In genomic region chr5:150532996-150533395, GRCh38 we compare ENCODE assay signal across 16 cellular contexts. TPM values are rescaled to one million over a fixed set of nuclear protein-coding genes. Genes with fewer than 3 reads are reported as not detected.
DNase-seq lines count a peak whose midpoint lies in the region; ATAC-seq and TF ChIP-seq lines count a peak whose summit lies in the region.
"Had no signal": no experiment of that assay in that cellular context is flagged by ENCODE, and none has a peak within 500 bp of the region (broad histone marks: within the 10 kb centered on the region; RNA-seq: fewer than 3 reads in every experiment).

No MANE protein-coding gene starts in this region.

- ATAC-seq in IMR-90 (ENCODE audit: low read depth) (no peak), left colon (peak; percentile 93), HG03460 (IDR thresholded peaks at IDR 0.05; ENCODE audit: unreplicated experiment) (no peak)

- H4K8ac ChIP-seq in IMR-90 (ENCODE audit: low read depth in 2 of 2, low read length in 2 of 2), result no peak overlapping the region

- H3K56ac ChIP-seq in IMR-90 (ENCODE audit: extremely low read depth, insufficient read depth, low read length), result no peak overlapping the region

- no peak overlapping the region for H2AK5ac ChIP-seq in IMR-90 (ENCODE audit: low read depth, low read length)

- H3K27ac Mint-ChIP-seq in progenitor cell of endocrine pancreas (peak overlapping the region; percentile 2), Calu3 (ENCODE audit: unreplicated experiment) (no peak overlapping the region)

- no peaks in the 10 kb centered on the region for H3K27me3 Mint-ChIP-seq in progenitor cell of endocrine pancreas
- no peaks in the 10 kb centered on the region for H3K27me3 Mint-ChIP-seq in Calu3 (ENCODE audit: unreplicated experiment)

- H4K20me1 ChIP-seq in IMR-90 (ENCODE audit: insufficient read depth, low read length), result peaks cover 37% of the 10 kb centered on the region

- TF ChIP-seq CTCF in IMR-90 (conservative IDR thresholded peaks at IDR 0.05; ENCODE audit: low read depth, low read length) (no peak), esophagus muscularis mucosa (IDR thresholded peaks at IDR 0.05) (no peak), progenitor cell of endocrine pancreas (IDR thresholded peaks at IDR 0.05; ENCODE audit: unreplicated experiment) (no peak), Calu3 (IDR thresholded peaks at IDR 0.05; ENCODE audit: unreplicated experiment) (no peak)

- H3K27me3 ChIP-seq in IMR-90 (ENCODE audit: control insufficient read depth, insufficient read depth, low read length) (no peaks in the 10 kb centered on the region), esophagus muscularis mucosa (no peaks in the 10 kb centered on the region)
- H3K27me3 ChIP-seq: MG63, Peyer's patch had no signal

- no peak overlapping the region; the same call in 1 of the 2 replicates for H2BK20ac ChIP-seq in IMR-90 (ENCODE audit: low read depth, low read length)

- H2AK9ac ChIP-seq in IMR-90 (replicated peaks; ENCODE audit: low read depth, low read length, poor library complexity), result peak overlapping the region; percentile 48

- H3K4ac ChIP-seq in IMR-90 (ENCODE audit: low read depth, low read length), result no peak overlapping the region

- no peak overlapping the region for H3K23ac ChIP-seq in IMR-90 (ENCODE audit: low read depth, low read length)

- H3K9me3 Mint-ChIP-seq in progenitor cell of endocrine pancreas (ENCODE audit: low read depth) (no peaks in the 10 kb centered on the region), Calu3 (ENCODE audit: low read depth, unreplicated experiment) (no peaks in the 10 kb centered on the region)

- H2BK5ac ChIP-seq in IMR-90 (ENCODE audit: low read depth, low read length, poor library complexity, severe bottlenecking), result no peak overlapping the region

- no peak overlapping the region for H4K5ac ChIP-seq in IMR-90 (ENCODE audit: low read depth, low read length)

- DNase-seq in IMR-90 (no peak), esophagus muscularis mucosa (ENCODE audit: extremely low spot score) (no peak), left colon (peak in 1 of 2 donors; percentile 49), progenitor cell of endocrine pancreas (ENCODE audit: low spot score, unreplicated experiment) (no peak), mesenteric fat pad (ENCODE audit: low spot score) (no peak), Calu3 (no peak), superior temporal gyrus (ENCODE audit: extremely low spot score) (no peak)
- DNase-seq: DMS153, Karpas-422, MG63, NCI-H1092, NCI-H524, Peyer's patch, SHP77 treated with DMSO at 0.1 percent for 48 hours had no signal

- no peak overlapping the region for H3K27ac ChIP-seq in IMR-90 (ENCODE audit: insufficient read depth, low read length)
- peak overlapping the region in 3 of 4 donors; percentile 17 to 33 (median 25) for H3K27ac ChIP-seq in esophagus muscularis mucosa (replicated peaks in 1 of 4)
- H3K27ac ChIP-seq: Peyer's patch had no signal

- H3K4me2 ChIP-seq in IMR-90 (ENCODE audit: low read depth, low read length), result no peak overlapping the region

- no CpG with 5 or more reads among the region's 5 CpGs for WGBS in IMR-90 (ENCODE audit: extremely low coverage in 2 of 2, insufficient read length in 1 of 2), 2 experiments
- 88% methylated on average over 2 of the region's 5 CpGs for WGBS in esophagus muscularis mucosa

- no peak for TF ChIP-seq EP300 in esophagus muscularis mucosa (IDR thresholded peaks at IDR 0.05)

- H3K14ac ChIP-seq in IMR-90 (replicated peaks; ENCODE audit: low read depth, low read length), result no peak overlapping the region

- no peak for TF ChIP-seq POLR2A in IMR-90 (IDR thresholded peaks at IDR 0.05; ENCODE audit: low read depth, low read length)
- TF ChIP-seq POLR2A in esophagus muscularis mucosa (IDR thresholded peaks at IDR 0.05; ENCODE audit: low read depth), result no peak

- no peak overlapping the region for H2AFZ ChIP-seq in IMR-90 (replicated peaks; ENCODE audit: low read length, poor library complexity)

- H2BK15ac ChIP-seq in IMR-90 (ENCODE audit: low read depth, low read length), result no peak overlapping the region

- H3K36me3 ChIP-seq in IMR-90 (ENCODE audit: control insufficient read depth, insufficient read depth, low read length), result peaks cover 50% of the 10 kb centered on the region
- peaks cover 42 to 77% (median 68%) of the 10 kb centered on the region in 4 donors for H3K36me3 ChIP-seq in esophagus muscularis mucosa

- dilution Hi-C loops in IMR-90 (cut with HindIII; ENCODE audit: low sequenced_read_pairs, unreplicated experiment), result no loop called here

- POLR2A ChIA-PET in IMR-90 (lab: Charles Lee; ENCODE audit: unreplicated experiment), result no interaction called here

- no peak for TF ChIP-seq RAD21 in IMR-90 (IDR thresholded peaks at IDR 0.05; ENCODE audit: low read length)

- H3K36me3 Mint-ChIP-seq in progenitor cell of endocrine pancreas (ENCODE audit: insufficient read depth), result peaks cover 14% of the 10 kb centered on the region
- H3K36me3 Mint-ChIP-seq in Calu3 (ENCODE audit: insufficient read depth, unreplicated experiment), result peaks cover 17% of the 10 kb centered on the region

- H3K9me3 ChIP-seq in IMR-90 (ENCODE audit: control insufficient read depth, insufficient read depth, low read length), result no peaks in the 10 kb centered on the region
- H3K9me3 ChIP-seq in esophagus muscularis mucosa, result no peaks in the 10 kb centered on the region
- H3K9me3 ChIP-seq: MG63, Peyer's patch had no signal

- no peak overlapping the region for H3K18ac ChIP-seq in IMR-90 (ENCODE audit: low read depth, low read length)

- in situ Hi-C loops in IMR-90 (cut with MboI; ENCODE audit: low sequenced_read_pairs), result no loop called here

- CTCF ChIA-PET in IMR-90 (lab: Yijun Ruan, JAX), result interaction anchor here (1.0 kb wide), 1 partner anchor 10 kb away, joined by 5 read pairs; no protein-coding TSS in a partner anchor
- CTCF ChIA-PET in Calu3 (lab: Charles Lee), result interaction anchor here (0.6 kb wide), 1 partner anchor 69 kb away, joined by 3 read pairs; no protein-coding TSS in a partner anchor

- H3K9me1 ChIP-seq in IMR-90 (ENCODE audit: insufficient read depth, low read length), result peaks cover 14% of the 10 kb centered on the region

- H3K79me1 ChIP-seq in IMR-90 (ENCODE audit: low read depth in 1 of 2, low read length in 2 of 2), result peaks cover 49 to 84% of the 10 kb centered on the region in 2 experiments

- H2BK120ac ChIP-seq in IMR-90 (ENCODE audit: low read depth, low read length), result no peak overlapping the region

- no peak overlapping the region for H4K91ac ChIP-seq in IMR-90 (ENCODE audit: insufficient read depth, low read depth, low read length)

- no peak overlapping the region for H3K9ac ChIP-seq in IMR-90 (ENCODE audit: low read depth, low read length)

- H3K4me3 ChIP-seq in IMR-90 (ENCODE audit: insufficient read depth, low read depth, low read length), result no peak overlapping the region
- no peak overlapping the region for H3K4me3 ChIP-seq in esophagus muscularis mucosa
- H3K4me3 ChIP-seq: MG63, Peyer's patch had no signal

- intact Hi-C loops in IMR-90 (cut with micrococcal nuclease) (no loop called here), esophagus muscularis mucosa (cut with DNase I) (no loop called here), left colon (cut with DNase I, micrococcal nuclease) (no loop called here), Calu3 (cut with micrococcal nuclease; ENCODE audit: unreplicated experiment) (no loop called here)

- H3K4me3 Mint-ChIP-seq in progenitor cell of endocrine pancreas (ENCODE audit: low read depth) (no peak overlapping the region), Calu3 (ENCODE audit: low read depth, unreplicated experiment) (no peak overlapping the region)
- H3K4me3 Mint-ChIP-seq: CD14-positive monocyte had no signal

- no TSS peak for BruUV-seq in IMR-90 (replicated peaks; lab: Mats Ljungman, UMichigan)
- BruUV-seq in Calu3 (replicated peaks; lab: Mats Ljungman, UMichigan), result no TSS peak

- H3K4me1 Mint-ChIP-seq in progenitor cell of endocrine pancreas (ENCODE audit: low read depth) (no peaks in the 10 kb centered on the region), Calu3 (ENCODE audit: low read depth, unreplicated experiment) (no peaks in the 10 kb centered on the region)
- H3K4me1 Mint-ChIP-seq: CD14-positive monocyte had no signal

- H3K4me1 ChIP-seq in IMR-90 (ENCODE audit: control insufficient read depth, insufficient read depth, low read length), result peaks cover 4% of the 10 kb centered on the region
- H3K4me1 ChIP-seq in esophagus muscularis mucosa, result peaks cover 21 to 32% (median 27%) of the 10 kb centered on the region in 4 donors

TF ChIP-seq in IMR-90, 13 proteins besides CTCF, POLR2A, EP300 and RAD21:
- no peak for TF ChIP-seq MAFK (IDR thresholded peaks at IDR 0.05; ENCODE audit: low read depth, low read length)

RNA-seq across cellular contexts. Expression of gene NDST1, which starts 25.1 kb away (rescaled TPM):
- total RNA-seq in IMR-90 (2012; rRNA removed), result 30.3 and 30.5 TPM in 2 replicates
- 80.4 and 101 TPM in 2 replicates for polyA plus RNA-seq in IMR-90 (2012; rRNA removed)
- 41.4 and 74.0 TPM in 2 replicates for polyA plus RNA-seq in IMR-90 (2012; cell fraction: cytosol; rRNA removed)
- 81.4 and 121 TPM in 2 replicates for polyA plus RNA-seq in IMR-90 (2012; cell fraction: nucleus; rRNA removed; ENCODE audit: low replicate concordance)
- total RNA-seq in esophagus muscularis mucosa, result 100 to 1,000 TPM in 1 of 4 donors, 10 to 100 TPM in 3; 48.2 to 113 (median 74.5) TPM
- 10 to 100 TPM; 63.5 to 73.9 TPM for total RNA-seq in left colon
- total RNA-seq in progenitor cell of endocrine pancreas, result 154 and 169 TPM in 2 replicates
- total RNA-seq in mesenteric fat pad, result 110 TPM
- total RNA-seq in Calu3 (2022), result 62.5 and 72.6 TPM in 2 replicates
